1 cellular context compared by ENCODE assay signal in the genomic region with DNA sequence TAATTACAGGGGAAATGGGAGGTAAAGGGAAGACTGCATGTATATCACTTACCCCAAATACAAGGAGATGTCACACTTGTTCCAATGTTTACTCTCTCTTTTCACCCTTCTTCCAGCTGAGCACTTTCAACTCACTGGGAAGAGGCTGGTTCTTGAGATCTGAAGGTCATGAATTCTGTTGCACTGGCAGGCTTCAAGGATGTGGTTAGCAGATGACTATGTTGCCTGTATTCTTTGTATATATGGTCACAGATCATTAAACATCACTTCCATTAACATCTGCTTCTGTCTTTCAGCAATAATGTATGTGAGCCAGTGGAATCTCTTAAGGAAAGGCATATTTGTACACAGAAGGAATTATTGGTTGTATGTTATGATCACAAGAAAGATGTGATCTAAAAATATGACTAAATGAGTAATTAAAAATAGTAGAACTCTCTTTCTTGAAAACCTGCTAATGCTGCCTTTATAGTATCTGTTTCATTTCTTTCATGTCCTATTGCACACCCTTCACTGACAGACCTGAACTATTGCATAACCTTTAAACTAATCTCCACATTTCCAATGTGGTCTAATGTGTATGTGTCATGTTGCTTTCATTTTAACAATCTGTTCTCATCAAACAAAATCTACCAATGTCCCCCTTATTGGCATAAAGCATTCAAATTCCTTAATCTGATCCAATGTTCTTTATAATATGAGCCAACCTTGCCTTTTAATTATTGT.
TF ChIP-seq lines count a peak whose summit lies in the region.

No MANE protein-coding gene starts in this region.

TF ChIP-seq in GM23338, 12 proteins besides CTCF, POLR2A, EP300 and RAD21 (continued from another document):
- TF ChIP-seq, protein P1, sequence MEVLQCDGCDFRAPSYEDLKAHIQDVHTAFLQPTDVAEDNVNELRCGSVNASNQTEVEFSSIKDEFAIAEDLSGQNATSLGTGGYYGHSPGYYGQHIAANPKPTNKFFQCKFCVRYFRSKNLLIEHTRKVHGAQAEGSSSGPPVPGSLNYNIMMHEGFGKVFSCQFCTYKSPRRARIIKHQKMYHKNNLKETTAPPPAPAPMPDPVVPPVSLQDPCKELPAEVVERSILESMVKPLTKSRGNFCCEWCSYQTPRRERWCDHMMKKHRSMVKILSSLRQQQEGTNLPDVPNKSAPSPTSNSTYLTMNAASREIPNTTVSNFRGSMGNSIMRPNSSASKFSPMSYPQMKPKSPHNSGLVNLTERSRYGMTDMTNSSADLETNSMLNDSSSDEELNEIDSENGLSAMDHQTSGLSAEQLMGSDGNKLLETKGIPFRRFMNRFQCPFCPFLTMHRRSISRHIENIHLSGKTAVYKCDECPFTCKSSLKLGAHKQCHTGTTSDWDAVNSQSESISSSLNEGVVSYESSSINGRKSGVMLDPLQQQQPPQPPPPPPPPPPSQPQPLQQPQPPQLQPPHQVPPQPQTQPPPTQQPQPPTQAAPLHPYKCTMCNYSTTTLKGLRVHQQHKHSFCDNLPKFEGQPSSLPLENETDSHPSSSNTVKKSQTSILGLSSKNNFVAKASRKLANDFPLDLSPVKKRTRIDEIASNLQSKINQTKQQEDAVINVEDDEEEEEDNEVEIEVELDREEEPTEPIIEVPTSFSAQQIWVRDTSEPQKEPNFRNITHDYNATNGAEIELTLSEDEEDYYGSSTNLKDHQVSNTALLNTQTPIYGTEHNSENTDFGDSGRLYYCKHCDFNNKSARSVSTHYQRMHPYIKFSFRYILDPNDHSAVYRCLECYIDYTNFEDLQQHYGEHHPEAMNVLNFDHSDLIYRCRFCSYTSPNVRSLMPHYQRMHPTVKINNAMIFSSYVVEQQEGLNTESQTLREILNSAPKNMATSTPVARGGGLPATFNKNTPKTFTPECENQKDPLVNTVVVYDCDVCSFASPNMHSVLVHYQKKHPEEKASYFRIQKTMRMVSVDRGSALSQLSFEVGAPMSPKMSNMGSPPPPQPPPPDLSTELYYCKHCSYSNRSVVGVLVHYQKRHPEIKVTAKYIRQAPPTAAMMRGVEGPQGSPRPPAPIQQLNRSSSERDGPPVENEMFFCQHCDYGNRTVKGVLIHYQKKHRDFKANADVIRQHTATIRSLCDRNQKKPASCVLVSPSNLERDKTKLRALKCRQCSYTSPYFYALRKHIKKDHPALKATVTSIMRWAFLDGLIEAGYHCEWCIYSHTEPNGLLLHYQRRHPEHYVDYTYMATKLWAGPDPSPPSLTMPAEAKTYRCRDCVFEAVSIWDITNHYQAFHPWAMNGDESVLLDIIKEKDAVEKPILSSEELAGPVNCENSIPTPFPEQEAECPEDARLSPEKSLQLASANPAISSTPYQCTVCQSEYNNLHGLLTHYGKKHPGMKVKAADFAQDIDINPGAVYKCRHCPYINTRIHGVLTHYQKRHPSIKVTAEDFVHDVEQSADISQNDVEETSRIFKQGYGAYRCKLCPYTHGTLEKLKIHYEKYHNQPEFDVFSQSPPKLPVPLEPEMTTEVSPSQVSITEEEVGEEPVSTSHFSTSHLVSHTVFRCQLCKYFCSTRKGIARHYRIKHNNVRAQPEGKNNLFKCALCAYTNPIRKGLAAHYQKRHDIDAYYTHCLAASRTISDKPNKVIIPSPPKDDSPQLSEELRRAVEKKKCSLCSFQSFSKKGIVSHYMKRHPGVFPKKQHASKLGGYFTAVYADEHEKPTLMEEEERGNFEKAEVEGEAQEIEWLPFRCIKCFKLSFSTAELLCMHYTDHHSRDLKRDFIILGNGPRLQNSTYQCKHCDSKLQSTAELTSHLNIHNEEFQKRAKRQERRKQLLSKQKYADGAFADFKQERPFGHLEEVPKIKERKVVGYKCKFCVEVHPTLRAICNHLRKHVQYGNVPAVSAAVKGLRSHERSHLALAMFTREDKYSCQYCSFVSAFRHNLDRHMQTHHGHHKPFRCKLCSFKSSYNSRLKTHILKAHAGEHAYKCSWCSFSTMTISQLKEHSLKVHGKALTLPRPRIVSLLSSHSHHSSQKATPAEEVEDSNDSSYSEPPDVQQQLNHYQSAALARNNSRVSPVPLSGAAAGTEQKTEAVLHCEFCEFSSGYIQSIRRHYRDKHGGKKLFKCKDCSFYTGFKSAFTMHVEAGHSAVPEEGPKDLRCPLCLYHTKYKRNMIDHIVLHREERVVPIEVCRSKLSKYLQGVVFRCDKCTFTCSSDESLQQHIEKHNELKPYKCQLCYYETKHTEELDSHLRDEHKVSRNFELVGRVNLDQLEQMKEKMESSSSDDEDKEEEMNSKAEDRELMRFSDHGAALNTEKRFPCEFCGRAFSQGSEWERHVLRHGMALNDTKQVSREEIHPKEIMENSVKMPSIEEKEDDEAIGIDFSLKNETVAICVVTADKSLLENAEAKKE (CRISPR knock-in tag; IDR thresholded peaks at IDR 0.05), result no peak
- TF ChIP-seq NANOG (IDR thresholded peaks at IDR 0.05; ENCODE audit: borderline replicate concordance) (no peak), CREB1 (CRISPR knock-in tag; IDR thresholded peaks at IDR 0.05; ENCODE audit: low read depth) (no peak), EZH2phosphoT487 (IDR thresholded peaks at IDR 0.05; ENCODE audit: unreplicated experiment) (no peak)
